In genomic region chr6:70680396-70680795, GRCh38 we compare ENCODE assay signal across 19 cellular contexts. TPM values are rescaled to one million over a fixed set of nuclear protein-coding genes. Genes with fewer than 3 reads are reported as not detected.
DNase-seq lines count a peak whose midpoint lies in the region; ATAC-seq, FAIRE-seq and TF ChIP-seq lines count a peak whose summit lies in the region.
"Had no signal": no experiment of that assay in that cellular context is flagged by ENCODE, and none has a peak within 500 bp of the region (broad histone marks: within the 10 kb centered on the region; RNA-seq: fewer than 3 reads in every experiment).

No MANE protein-coding gene starts in this region.

- no peaks in the 10 kb centered on the region for H3K9me1 ChIP-seq in endothelial cell of umbilical vein (replicated peaks; ENCODE audit: control insufficient read depth, extremely low read depth, insufficient read depth, low read length)

- H3K27ac ChIP-seq in endothelial cell of umbilical vein (ENCODE audit: insufficient read depth, low read depth, low read length): no peak overlapping the region
- H3K27ac ChIP-seq: BLaER1 treated with 17β-estradiol and CSF1 and Interleukin-3, amounts not matched to agents 10 nM and 100 nM had no signal

- peak overlapping the region; percentile 49 for H3K4me2 ChIP-seq in endothelial cell of umbilical vein (ENCODE audit: insufficient read depth, low read length)
- H3K4me2 ChIP-seq: BLaER1 treated with 17β-estradiol and CSF1 and Interleukin-3, amounts not matched to agents 10 nM and 100 nM had no signal

- POLR2A ChIA-PET in HEK293T (lab: Yijun Ruan, JAX) (interaction anchor here (1.5 kb wide), 1 partner anchor 267 kb away, joined by 3 read pairs; the partner anchor contains the start of gene FAM135A), endothelial cell of umbilical vein (lab: Charles Lee) (no interaction called here)

- CTCF ChIA-PET in HEK293T (lab: Yijun Ruan, JAX) (no interaction called here), endothelial cell of umbilical vein (lab: Charles Lee) (interaction anchor here (1.1 kb wide), 1 partner anchor 12 kb away, joined by 6 read pairs; the partner anchor contains the start of gene SMAP1)

- H3K4me1 Mint-ChIP-seq in T-helper 17 cell: peaks cover 36% of the 10 kb centered on the region

- ATAC-seq in T-helper 17 cell: no peak
- peak; percentile 36 for ATAC-seq in mucosa of descending colon
- ATAC-seq: HepG2 had no signal

- H3K9ac ChIP-seq in endothelial cell of umbilical vein (replicated peaks; ENCODE audit: extremely low read depth, insufficient read depth, low read length): no peak overlapping the region
- H3K9ac ChIP-seq: BLaER1 treated with 17β-estradiol and CSF1 and Interleukin-3, amounts not matched to agents 10 nM and 100 nM had no signal

- H3K4me3 ChIP-seq in endothelial cell of umbilical vein (replicated peaks in 1 of 3; ENCODE audit: insufficient read depth in 1 of 3, low read depth in 1 of 3, low read length in 3 of 3) (no peak overlapping the region), mucosa of descending colon (no peak overlapping the region)
- H3K4me3 ChIP-seq: BLaER1 treated with 17β-estradiol and CSF1 and Interleukin-3, amounts not matched to agents 10 nM and 100 nM had no signal

- H3K36me3 ChIP-seq in endothelial cell of umbilical vein (ENCODE audit: control insufficient read depth in 2 of 2, extremely low read depth in 1 of 2, insufficient read depth in 2 of 2, low read length in 2 of 2) (no peaks in the 10 kb centered on the region), mucosa of descending colon (ENCODE audit: low read depth) (no peaks in the 10 kb centered on the region)

- peak overlapping the region; percentile 6 for H3K27ac Mint-ChIP-seq in T-helper 17 cell
- H3K27ac Mint-ChIP-seq: H9, HFFc6 had no signal

- DNase-seq in HEK293T (ENCODE audit: extremely low spot score): no peak
- no peak for DNase-seq in T-helper 17 cell
- peak; percentile 31 for DNase-seq in endothelial cell of umbilical vein (ENCODE audit: low read depth, low spot score)
- DNase-seq in mucosa of descending colon: no peak
- no peak for DNase-seq in hepatic stellate cell (ENCODE audit: low spot score)
- DNase-seq in AG08396 (ENCODE audit: low spot score): no peak
- DNase-seq in head of caudate nucleus: no peak
- no peak for DNase-seq in SKM-1 (lab: John Stamatoyannopoulos, UW; ENCODE audit: unreplicated experiment)
- DNase-seq: AML-193; CD4-positive, CD25-positive, alpha-beta regulatory T cell; DMS79; EL; GOT3; H9; HFFc6 had no signal

- H4K20me1 ChIP-seq in endothelial cell of umbilical vein (replicated peaks; ENCODE audit: control insufficient read depth, extremely low read depth, insufficient read depth, low read length): no peaks in the 10 kb centered on the region

- intact Hi-C loops in endothelial cell of umbilical vein (cut with micrococcal nuclease) (no loop called here), mucosa of descending colon (cut with DNase I, micrococcal nuclease) (loop anchor here in 1 of 2 donors (10.0 kb wide), 1 partner anchor 126 kb away; no protein-coding TSS in a partner anchor), head of caudate nucleus (cut with DNase I) (no loop called here)

- peak; percentile 53 for FAIRE-seq in endothelial cell of umbilical vein (lab: Jason Lieb, UNC)
- FAIRE-seq: GM12892, HepG2, HTR-8/SVneo had no signal

- no peaks in the 10 kb centered on the region for H3K36me3 Mint-ChIP-seq in T-helper 17 cell (ENCODE audit: low read depth)

- H3K4me1 ChIP-seq in endothelial cell of umbilical vein (ENCODE audit: control insufficient read depth, extremely low read depth, insufficient read depth, low read length): peaks cover 8% of the 10 kb centered on the region
- H3K4me1 ChIP-seq in mucosa of descending colon (ENCODE audit: low read depth): peaks cover 16% of the 10 kb centered on the region

- no peak for TF ChIP-seq POLR2A in endothelial cell of umbilical vein (IDR thresholded peaks at IDR 0.05; ENCODE audit: low read depth, low read length)

- BruUV-seq in endothelial cell of umbilical vein (replicated peaks; lab: Mats Ljungman, UMichigan): no TSS peak

- no peak overlapping the region for H2AFZ ChIP-seq in endothelial cell of umbilical vein (ENCODE audit: low read depth, low read length)

- H3K9me3 ChIP-seq in T-helper 17 cell (ENCODE audit: control insufficient read depth, low read length, poor library complexity, severe bottlenecking) (no peaks in the 10 kb centered on the region), endothelial cell of umbilical vein (replicated peaks; ENCODE audit: control insufficient read depth, insufficient read depth, low read length) (no peaks in the 10 kb centered on the region), mucosa of descending colon (no peaks in the 10 kb centered on the region)

- H3K27me3 Mint-ChIP-seq in T-helper 17 cell: no peaks in the 10 kb centered on the region
- H3K27me3 Mint-ChIP-seq: CD4-positive, CD25-positive, alpha-beta regulatory T cell had no signal

- no peak overlapping the region for H3K4me3 Mint-ChIP-seq in T-helper 17 cell
- H3K4me3 Mint-ChIP-seq: CD4-positive, CD25-positive, alpha-beta regulatory T cell; H9; HFFc6 had no signal

- peaks cover 38% of the 10 kb centered on the region for H3K79me2 ChIP-seq in endothelial cell of umbilical vein (ENCODE audit: control insufficient read depth, insufficient read depth, low read length)

- no peaks in the 10 kb centered on the region for H3K27me3 ChIP-seq in endothelial cell of umbilical vein (ENCODE audit: control insufficient read depth in 2 of 2, insufficient read depth in 2 of 2, low read length in 2 of 2)
- H3K27me3 ChIP-seq: BLaER1 treated with 17β-estradiol and CSF1 and Interleukin-3, amounts not matched to agents 10 nM and 100 nM had no signal

- dilution Hi-C loops in endothelial cell of umbilical vein (cut with MboI; ENCODE audit: extremely low pct_ligation_motif_present, low sequenced_read_pairs): no loop called here

- TF ChIP-seq CTCF in endothelial cell of umbilical vein (IDR thresholded peaks at IDR 0.05; ENCODE audit: extremely low read depth in 1 of 2, insufficient read depth in 1 of 2, low read depth in 1 of 2, low read length in 2 of 2) (no peak), mucosa of descending colon (IDR thresholded peaks at IDR 0.05) (no peak)

TF ChIP-seq in HEK293T, 16 proteins besides CTCF, POLR2A, EP300 and RAD21:
- TF ChIP-seq ZNF384 (IDR thresholded peaks at IDR 0.05): 0 out of 2 replicates have a peak, but pooled peaks have one; percentile 29
- TF ChIP-seq ARNT (IDR thresholded peaks at IDR 0.05): no peak
TF ChIP-seq in HEK293T: peak in this region for 1.

TF ChIP-seq in endothelial cell of umbilical vein, 7 proteins besides CTCF, POLR2A, EP300 and RAD21:
- TF ChIP-seq FOS (IDR thresholded peaks at IDR 0.05; ENCODE audit: borderline replicate concordance, insufficient read depth, low read length) (peak; percentile 11), MYC (IDR thresholded peaks at IDR 0.05; ENCODE audit: low read depth, low read length) (no peak), JUN (IDR thresholded peaks at IDR 0.05; ENCODE audit: borderline replicate concordance, insufficient read depth, insufficient read length, low read depth) (peak; percentile 10)

RNA-seq across cellular contexts. Expression of gene SMAP1, which starts 12.7 kb away (rescaled TPM):
- 10 to 100 TPM; 35.7 to 38.7 TPM for total RNA-seq in T-helper 17 cell
- 24.6 and 24.7 TPM in 2 replicates for total RNA-seq in endothelial cell of umbilical vein
- 13.7 and 14.6 TPM in 2 replicates for polyA plus RNA-seq in endothelial cell of umbilical vein
- 19.4 and 20.8 TPM in 2 replicates for polyA plus RNA-seq in endothelial cell of umbilical vein (2011; cell fraction: cytosol; rRNA removed)
- polyA plus RNA-seq in endothelial cell of umbilical vein (2011; cell fraction: nucleus; rRNA removed): 23.9 TPM in 2 replicates
- 20.4 and 25.7 TPM in 2 replicates for polyA plus RNA-seq in endothelial cell of umbilical vein (2012)
- 27.0 and 28.7 TPM in 2 replicates for polyA minus RNA-seq in endothelial cell of umbilical vein
- polyA minus RNA-seq in endothelial cell of umbilical vein (2011; cell fraction: cytosol; rRNA and poly(A)+ RNA removed): 12.5 TPM
- 17.6 and 21.2 TPM in 2 replicates for polyA minus RNA-seq in endothelial cell of umbilical vein (2011; cell fraction: nucleus; rRNA and poly(A)+ RNA removed)
- 10 to 100 TPM; 34.3 to 48.8 (median 47.3) TPM for total RNA-seq in mucosa of descending colon
